In the genomic region with DNA sequence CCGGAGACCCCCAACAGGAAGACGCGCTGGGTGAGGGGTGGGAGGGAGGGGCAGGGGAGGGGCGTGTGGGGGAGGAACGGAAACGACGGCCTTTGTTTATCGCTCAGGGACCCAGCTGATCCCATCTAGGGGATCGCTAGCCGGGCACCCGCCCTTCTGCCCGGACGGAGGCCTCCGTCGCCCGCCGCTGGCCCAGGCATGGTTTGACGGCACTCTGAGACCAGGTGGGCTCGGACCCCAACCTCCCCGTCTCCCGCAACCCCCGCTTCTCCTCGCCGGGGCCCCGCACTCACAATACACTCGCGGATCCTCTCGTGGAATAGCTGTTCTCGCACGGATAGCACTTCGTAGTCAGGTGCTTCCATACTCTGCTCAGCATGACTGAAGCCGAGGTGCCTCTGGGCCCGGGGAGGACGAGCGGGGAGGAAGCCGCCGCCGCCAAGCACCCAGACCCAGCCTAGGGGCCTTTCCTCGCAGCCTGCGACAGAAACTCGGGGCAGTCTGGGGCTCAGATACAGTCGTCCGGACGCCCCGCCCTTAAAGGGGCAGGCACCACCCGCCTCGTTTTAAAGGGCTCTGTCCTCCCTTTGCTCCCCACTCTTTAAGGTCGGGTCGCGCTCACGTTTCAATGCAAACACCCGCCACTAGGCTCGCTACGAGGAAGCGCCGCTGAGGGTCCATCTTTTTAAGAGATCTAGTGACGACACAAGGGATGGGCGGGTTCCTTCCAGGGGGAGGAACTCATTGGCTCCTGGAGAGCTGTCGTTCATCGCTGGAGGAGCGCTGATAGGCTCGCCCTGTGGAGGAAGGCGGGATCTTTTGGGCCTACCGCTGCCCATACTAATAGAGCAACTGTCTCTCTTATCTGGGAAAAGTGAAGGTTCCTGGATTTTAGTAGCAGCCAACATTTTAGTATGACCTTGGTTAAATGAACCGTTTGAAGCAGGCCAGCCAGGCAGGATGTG, we compare ENCODE assay signal across 1 cellular context.
TF ChIP-seq lines count a peak whose summit lies in the region.

A gene with protein sequence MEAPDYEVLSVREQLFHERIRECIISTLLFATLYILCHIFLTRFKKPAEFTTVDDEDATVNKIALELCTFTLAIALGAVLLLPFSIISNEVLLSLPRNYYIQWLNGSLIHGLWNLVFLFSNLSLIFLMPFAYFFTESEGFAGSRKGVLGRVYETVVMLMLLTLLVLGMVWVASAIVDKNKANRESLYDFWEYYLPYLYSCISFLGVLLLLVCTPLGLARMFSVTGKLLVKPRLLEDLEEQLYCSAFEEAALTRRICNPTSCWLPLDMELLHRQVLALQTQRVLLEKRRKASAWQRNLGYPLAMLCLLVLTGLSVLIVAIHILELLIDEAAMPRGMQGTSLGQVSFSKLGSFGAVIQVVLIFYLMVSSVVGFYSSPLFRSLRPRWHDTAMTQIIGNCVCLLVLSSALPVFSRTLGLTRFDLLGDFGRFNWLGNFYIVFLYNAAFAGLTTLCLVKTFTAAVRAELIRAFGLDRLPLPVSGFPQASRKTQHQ (minus strand): TSS at position 657 of the 965 bp plus-strand sequence. CDS start 292 bp downstream, at position 365.

TF ChIP-seq in HepG2, 621 proteins besides CTCF, POLR2A, EP300 and RAD21 (continued from another document and continues in another):
- TF ChIP-seq, protein P1, sequence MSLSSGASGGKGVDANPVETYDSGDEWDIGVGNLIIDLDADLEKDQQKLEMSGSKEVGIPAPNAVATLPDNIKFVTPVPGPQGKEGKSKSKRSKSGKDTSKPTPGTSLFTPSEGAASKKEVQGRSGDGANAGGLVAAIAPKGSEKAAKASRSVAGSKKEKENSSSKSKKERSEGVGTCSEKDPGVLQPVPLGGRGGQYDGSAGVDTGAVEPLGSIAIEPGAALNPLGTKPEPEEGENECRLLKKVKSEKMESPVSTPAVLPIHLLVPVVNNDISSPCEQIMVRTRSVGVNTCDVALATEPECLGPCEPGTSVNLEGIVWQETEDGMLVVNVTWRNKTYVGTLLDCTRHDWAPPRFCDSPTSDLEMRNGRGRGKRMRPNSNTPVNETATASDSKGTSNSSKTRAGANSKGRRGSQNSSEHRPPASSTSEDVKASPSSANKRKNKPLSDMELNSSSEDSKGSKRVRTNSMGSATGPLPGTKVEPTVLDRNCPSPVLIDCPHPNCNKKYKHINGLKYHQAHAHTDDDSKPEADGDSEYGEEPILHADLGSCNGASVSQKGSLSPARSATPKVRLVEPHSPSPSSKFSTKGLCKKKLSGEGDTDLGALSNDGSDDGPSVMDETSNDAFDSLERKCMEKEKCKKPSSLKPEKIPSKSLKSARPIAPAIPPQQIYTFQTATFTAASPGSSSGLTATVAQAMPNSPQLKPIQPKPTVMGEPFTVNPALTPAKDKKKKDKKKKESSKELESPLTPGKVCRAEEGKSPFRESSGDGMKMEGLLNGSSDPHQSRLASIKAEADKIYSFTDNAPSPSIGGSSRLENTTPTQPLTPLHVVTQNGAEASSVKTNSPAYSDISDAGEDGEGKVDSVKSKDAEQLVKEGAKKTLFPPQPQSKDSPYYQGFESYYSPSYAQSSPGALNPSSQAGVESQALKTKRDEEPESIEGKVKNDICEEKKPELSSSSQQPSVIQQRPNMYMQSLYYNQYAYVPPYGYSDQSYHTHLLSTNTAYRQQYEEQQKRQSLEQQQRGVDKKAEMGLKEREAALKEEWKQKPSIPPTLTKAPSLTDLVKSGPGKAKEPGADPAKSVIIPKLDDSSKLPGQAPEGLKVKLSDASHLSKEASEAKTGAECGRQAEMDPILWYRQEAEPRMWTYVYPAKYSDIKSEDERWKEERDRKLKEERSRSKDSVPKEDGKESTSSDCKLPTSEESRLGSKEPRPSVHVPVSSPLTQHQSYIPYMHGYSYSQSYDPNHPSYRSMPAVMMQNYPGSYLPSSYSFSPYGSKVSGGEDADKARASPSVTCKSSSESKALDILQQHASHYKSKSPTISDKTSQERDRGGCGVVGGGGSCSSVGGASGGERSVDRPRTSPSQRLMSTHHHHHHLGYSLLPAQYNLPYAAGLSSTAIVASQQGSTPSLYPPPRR (CRISPR knock-in tag; IDR thresholded peaks at IDR 0.05; ENCODE audit: borderline replicate concordance), result no peak
- TF ChIP-seq GPN1 (CRISPR knock-in tag; IDR thresholded peaks at IDR 0.05; ENCODE audit: borderline replicate concordance) (no peak), FOSL1 (CRISPR knock-in tag; IDR thresholded peaks at IDR 0.05; ENCODE audit: borderline replicate concordance) (no peak), ZNF10 (CRISPR knock-in tag; IDR thresholded peaks at IDR 0.05; ENCODE audit: borderline replicate concordance, low read depth) (no peak), PHF21A (CRISPR knock-in tag; IDR thresholded peaks at IDR 0.05) (peak; percentile 73), CCAR2 (optimal IDR thresholded peaks at IDR 0.05; ENCODE audit: low read depth, low read length) (no peak), CREB1 (IDR thresholded peaks at IDR 0.05) (peak; percentile 89), CREB1 (CRISPR knock-in tag; IDR thresholded peaks at IDR 0.05) (peak; percentile 96), LCORL (IDR thresholded peaks at IDR 0.05) (no peak), LCORL (CRISPR knock-in tag; IDR thresholded peaks at IDR 0.05) (no peak), DR1 (CRISPR knock-in tag; IDR thresholded peaks at IDR 0.05) (peak; percentile 74; the same call in 1 of the 2 replicates), ZNF562 (CRISPR knock-in tag; IDR thresholded peaks at IDR 0.05; ENCODE audit: borderline replicate concordance) (no peak), ZNF205 (CRISPR knock-in tag; IDR thresholded peaks at IDR 0.05) (no peak), DPF2 (CRISPR knock-in tag; IDR thresholded peaks at IDR 0.05; ENCODE audit: borderline replicate concordance, low read depth) (no peak), TP53 (CRISPR knock-in tag; conservative IDR thresholded peaks at IDR 0.05) (0 out of 2 replicates have a peak, but pooled peaks have one; percentile 43), TBX2 (CRISPR knock-in tag; IDR thresholded peaks at IDR 0.05; ENCODE audit: borderline replicate concordance) (peak; percentile 59; the same call in 1 of the 2 replicates), ZNF615 (CRISPR knock-in tag; IDR thresholded peaks at IDR 0.05; ENCODE audit: borderline replicate concordance) (no peak), ZNF777 (CRISPR knock-in tag; IDR thresholded peaks at IDR 0.05) (peak; percentile 48; the same call in 1 of the 2 replicates), CAMTA2 (CRISPR knock-in tag; IDR thresholded peaks at IDR 0.05; ENCODE audit: borderline replicate concordance) (no peak), MBD4 (IDR thresholded peaks at IDR 0.05; ENCODE audit: borderline replicate concordance, low read length) (no peak), ARHGAP35 (CRISPR knock-in tag; IDR thresholded peaks at IDR 0.05; ENCODE audit: borderline replicate concordance) (no peak), ZNF251 (CRISPR knock-in tag; IDR thresholded peaks at IDR 0.05) (no peak), ZKSCAN1 (IDR thresholded peaks at IDR 0.05; ENCODE audit: low read length) (no peak), JUND (CRISPR knock-in tag; IDR thresholded peaks at IDR 0.05) (no peak), SMYD3 (CRISPR knock-in tag; IDR thresholded peaks at IDR 0.05) (no peak), SNAPC2 (CRISPR knock-in tag; IDR thresholded peaks at IDR 0.05) (no peak), TEAD3 (CRISPR knock-in tag; optimal IDR thresholded peaks at IDR 0.05; ENCODE audit: borderline replicate concordance) (no peak), ZFP36L1 (CRISPR knock-in tag; IDR thresholded peaks at IDR 0.05) (no peak), FOXC1 (CRISPR knock-in tag; IDR thresholded peaks at IDR 0.05; ENCODE audit: borderline replicate concordance) (no peak), RNF2 (conservative IDR thresholded peaks at IDR 0.05; ENCODE audit: low read depth) (peak; percentile 54; the same call in 1 of the 2 replicates), RBM39 (IDR thresholded peaks at IDR 0.05; ENCODE audit: low read depth, low read length, poor library complexity, severe bottlenecking) (no peak), AGO2 (optimal IDR thresholded peaks at IDR 0.05; ENCODE audit: low read depth, low read length) (no peak), POLR2AphosphoS2 (IDR thresholded peaks at IDR 0.05; ENCODE audit: low read depth, low read length) (no peak), ZNF17 (CRISPR knock-in tag; IDR thresholded peaks at IDR 0.05) (no peak), ZNF331 (CRISPR knock-in tag; IDR thresholded peaks at IDR 0.05) (no peak)
- TF ChIP-seq, protein P2, sequence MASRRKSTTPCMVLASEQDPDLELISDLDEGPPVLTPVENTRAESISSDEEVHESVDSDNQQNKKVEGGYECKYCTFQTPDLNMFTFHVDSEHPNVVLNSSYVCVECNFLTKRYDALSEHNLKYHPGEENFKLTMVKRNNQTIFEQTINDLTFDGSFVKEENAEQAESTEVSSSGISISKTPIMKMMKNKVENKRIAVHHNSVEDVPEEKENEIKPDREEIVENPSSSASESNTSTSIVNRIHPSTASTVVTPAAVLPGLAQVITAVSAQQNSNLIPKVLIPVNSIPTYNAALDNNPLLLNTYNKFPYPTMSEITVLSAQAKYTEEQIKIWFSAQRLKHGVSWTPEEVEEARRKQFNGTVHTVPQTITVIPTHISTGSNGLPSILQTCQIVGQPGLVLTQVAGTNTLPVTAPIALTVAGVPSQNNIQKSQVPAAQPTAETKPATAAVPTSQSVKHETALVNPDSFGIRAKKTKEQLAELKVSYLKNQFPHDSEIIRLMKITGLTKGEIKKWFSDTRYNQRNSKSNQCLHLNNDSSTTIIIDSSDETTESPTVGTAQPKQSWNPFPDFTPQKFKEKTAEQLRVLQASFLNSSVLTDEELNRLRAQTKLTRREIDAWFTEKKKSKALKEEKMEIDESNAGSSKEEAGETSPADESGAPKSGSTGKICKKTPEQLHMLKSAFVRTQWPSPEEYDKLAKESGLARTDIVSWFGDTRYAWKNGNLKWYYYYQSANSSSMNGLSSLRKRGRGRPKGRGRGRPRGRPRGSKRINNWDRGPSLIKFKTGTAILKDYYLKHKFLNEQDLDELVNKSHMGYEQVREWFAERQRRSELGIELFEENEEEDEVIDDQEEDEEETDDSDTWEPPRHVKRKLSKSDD (CRISPR knock-in tag; IDR thresholded peaks at IDR 0.05; ENCODE audit: low read depth), result no peak
- TF ChIP-seq, protein P3, sequence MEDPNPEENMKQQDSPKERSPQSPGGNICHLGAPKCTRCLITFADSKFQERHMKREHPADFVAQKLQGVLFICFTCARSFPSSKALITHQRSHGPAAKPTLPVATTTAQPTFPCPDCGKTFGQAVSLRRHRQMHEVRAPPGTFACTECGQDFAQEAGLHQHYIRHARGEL (CRISPR knock-in tag; IDR thresholded peaks at IDR 0.05), result no peak
- TF ChIP-seq, protein P4, sequence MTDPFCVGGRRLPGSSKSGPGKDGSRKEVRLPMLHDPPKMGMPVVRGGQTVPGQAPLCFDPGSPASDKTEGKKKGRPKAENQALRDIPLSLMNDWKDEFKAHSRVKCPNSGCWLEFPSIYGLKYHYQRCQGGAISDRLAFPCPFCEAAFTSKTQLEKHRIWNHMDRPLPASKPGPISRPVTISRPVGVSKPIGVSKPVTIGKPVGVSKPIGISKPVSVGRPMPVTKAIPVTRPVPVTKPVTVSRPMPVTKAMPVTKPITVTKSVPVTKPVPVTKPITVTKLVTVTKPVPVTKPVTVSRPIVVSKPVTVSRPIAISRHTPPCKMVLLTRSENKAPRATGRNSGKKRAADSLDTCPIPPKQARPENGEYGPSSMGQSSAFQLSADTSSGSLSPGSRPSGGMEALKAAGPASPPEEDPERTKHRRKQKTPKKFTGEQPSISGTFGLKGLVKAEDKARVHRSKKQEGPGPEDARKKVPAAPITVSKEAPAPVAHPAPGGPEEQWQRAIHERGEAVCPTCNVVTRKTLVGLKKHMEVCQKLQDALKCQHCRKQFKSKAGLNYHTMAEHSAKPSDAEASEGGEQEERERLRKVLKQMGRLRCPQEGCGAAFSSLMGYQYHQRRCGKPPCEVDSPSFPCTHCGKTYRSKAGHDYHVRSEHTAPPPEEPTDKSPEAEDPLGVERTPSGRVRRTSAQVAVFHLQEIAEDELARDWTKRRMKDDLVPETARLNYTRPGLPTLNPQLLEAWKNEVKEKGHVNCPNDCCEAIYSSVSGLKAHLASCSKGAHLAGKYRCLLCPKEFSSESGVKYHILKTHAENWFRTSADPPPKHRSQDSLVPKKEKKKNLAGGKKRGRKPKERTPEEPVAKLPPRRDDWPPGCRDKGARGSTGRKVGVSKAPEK (CRISPR knock-in tag; IDR thresholded peaks at IDR 0.05; ENCODE audit: borderline replicate concordance), result peak; percentile 18; the same call in 1 of the 2 replicates
- TF ChIP-seq, protein P5, sequence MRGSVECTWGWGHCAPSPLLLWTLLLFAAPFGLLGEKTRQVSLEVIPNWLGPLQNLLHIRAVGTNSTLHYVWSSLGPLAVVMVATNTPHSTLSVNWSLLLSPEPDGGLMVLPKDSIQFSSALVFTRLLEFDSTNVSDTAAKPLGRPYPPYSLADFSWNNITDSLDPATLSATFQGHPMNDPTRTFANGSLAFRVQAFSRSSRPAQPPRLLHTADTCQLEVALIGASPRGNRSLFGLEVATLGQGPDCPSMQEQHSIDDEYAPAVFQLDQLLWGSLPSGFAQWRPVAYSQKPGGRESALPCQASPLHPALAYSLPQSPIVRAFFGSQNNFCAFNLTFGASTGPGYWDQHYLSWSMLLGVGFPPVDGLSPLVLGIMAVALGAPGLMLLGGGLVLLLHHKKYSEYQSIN (CRISPR knock-in tag; IDR thresholded peaks at IDR 0.05; ENCODE audit: borderline replicate concordance), result no peak
- TF ChIP-seq, protein P6, sequence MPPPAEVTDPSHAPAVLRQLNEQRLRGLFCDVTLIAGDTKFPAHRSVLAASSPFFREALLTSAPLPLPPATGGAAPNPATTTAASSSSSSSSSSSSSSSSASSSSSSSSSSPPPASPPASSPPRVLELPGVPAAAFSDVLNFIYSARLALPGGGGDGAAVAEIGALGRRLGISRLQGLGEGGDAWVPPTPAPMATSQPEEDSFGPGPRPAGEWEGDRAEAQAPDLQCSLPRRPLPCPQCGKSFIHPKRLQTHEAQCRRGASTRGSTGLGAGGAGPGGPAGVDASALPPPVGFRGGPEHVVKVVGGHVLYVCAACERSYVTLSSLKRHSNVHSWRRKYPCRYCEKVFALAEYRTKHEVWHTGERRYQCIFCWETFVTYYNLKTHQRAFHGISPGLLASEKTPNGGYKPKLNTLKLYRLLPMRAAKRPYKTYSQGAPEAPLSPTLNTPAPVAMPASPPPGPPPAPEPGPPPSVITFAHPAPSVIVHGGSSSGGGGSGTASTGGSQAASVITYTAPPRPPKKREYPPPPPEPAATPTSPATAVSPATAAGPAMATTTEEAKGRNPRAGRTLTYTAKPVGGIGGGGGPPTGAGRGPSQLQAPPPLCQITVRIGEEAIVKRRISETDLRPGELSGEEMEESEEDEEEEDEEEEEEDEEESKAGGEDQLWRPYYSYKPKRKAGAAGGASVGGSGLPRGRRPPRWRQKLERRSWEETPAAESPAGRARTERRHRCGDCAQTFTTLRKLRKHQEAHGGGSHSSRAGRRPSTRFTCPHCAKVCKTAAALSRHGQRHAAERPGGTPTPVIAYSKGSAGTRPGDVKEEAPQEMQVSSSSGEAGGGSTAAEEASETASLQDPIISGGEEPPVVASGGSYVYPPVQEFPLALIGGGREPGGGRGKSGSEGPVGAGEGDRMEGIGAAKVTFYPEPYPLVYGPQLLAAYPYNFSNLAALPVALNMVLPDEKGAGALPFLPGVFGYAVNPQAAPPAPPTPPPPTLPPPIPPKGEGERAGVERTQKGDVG (CRISPR knock-in tag; IDR thresholded peaks at IDR 0.05; ENCODE audit: borderline replicate concordance), result no peak
- TF ChIP-seq, protein P7, sequence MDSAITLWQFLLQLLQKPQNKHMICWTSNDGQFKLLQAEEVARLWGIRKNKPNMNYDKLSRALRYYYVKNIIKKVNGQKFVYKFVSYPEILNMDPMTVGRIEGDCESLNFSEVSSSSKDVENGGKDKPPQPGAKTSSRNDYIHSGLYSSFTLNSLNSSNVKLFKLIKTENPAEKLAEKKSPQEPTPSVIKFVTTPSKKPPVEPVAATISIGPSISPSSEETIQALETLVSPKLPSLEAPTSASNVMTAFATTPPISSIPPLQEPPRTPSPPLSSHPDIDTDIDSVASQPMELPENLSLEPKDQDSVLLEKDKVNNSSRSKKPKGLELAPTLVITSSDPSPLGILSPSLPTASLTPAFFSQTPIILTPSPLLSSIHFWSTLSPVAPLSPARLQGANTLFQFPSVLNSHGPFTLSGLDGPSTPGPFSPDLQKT (CRISPR knock-in tag; IDR thresholded peaks at IDR 0.05; ENCODE audit: borderline replicate concordance), result no peak
